In the genomic region with DNA sequence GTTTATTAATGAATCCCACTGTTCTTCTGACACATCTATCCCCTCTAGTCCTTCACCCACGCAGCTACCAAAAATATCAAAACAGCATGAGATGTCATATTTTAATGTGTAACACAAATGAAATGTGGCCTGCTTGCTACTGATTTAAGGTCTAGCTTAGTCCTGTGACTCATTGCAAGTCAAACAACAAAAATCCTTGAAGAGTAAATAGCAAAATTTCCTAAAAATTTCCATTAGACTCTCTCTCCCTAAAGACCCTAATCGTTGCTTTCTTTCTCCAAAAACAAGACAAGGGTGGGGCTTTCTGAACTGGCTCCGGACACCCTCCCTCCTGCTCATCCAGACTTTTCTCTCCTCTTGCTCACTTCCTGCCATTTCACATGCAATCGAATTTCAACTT, we compare ENCODE assay signal across 1 cellular context.
TF ChIP-seq lines count a peak whose summit lies in the region.

No MANE protein-coding gene starts in this region.

TF ChIP-seq in SK-N-SH treated with all-trans-retinoic acid at 6 μM for 48 hours, 23 proteins besides CTCF, POLR2A, EP300 and RAD21 (continued from another document):
- TF ChIP-seq, protein P1, sequence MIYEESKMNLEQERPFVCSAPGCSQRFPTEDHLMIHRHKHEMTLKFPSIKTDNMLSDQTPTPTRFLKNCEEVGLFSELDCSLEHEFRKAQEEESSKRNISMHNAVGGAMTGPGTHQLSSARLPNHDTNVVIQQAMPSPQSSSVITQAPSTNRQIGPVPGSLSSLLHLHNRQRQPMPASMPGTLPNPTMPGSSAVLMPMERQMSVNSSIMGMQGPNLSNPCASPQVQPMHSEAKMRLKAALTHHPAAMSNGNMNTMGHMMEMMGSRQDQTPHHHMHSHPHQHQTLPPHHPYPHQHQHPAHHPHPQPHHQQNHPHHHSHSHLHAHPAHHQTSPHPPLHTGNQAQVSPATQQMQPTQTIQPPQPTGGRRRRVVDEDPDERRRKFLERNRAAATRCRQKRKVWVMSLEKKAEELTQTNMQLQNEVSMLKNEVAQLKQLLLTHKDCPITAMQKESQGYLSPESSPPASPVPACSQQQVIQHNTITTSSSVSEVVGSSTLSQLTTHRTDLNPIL (CRISPR knock-in tag; IDR thresholded peaks at IDR 0.05; ENCODE audit: low read depth), result no peak
- TF ChIP-seq, protein P2, sequence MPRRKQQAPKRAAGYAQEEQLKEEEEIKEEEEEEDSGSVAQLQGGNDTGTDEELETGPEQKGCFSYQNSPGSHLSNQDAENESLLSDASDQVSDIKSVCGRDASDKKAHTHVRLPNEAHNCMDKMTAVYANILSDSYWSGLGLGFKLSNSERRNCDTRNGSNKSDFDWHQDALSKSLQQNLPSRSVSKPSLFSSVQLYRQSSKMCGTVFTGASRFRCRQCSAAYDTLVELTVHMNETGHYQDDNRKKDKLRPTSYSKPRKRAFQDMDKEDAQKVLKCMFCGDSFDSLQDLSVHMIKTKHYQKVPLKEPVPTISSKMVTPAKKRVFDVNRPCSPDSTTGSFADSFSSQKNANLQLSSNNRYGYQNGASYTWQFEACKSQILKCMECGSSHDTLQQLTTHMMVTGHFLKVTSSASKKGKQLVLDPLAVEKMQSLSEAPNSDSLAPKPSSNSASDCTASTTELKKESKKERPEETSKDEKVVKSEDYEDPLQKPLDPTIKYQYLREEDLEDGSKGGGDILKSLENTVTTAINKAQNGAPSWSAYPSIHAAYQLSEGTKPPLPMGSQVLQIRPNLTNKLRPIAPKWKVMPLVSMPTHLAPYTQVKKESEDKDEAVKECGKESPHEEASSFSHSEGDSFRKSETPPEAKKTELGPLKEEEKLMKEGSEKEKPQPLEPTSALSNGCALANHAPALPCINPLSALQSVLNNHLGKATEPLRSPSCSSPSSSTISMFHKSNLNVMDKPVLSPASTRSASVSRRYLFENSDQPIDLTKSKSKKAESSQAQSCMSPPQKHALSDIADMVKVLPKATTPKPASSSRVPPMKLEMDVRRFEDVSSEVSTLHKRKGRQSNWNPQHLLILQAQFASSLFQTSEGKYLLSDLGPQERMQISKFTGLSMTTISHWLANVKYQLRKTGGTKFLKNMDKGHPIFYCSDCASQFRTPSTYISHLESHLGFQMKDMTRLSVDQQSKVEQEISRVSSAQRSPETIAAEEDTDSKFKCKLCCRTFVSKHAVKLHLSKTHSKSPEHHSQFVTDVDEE (CRISPR knock-in tag; IDR thresholded peaks at IDR 0.05), result no peak
- TF ChIP-seq GLIS3 (CRISPR knock-in tag; IDR thresholded peaks at IDR 0.05), result no peak
- TF ChIP-seq TOX (CRISPR knock-in tag; IDR thresholded peaks at IDR 0.05; ENCODE audit: borderline replicate concordance), result no peak
- no peak for TF ChIP-seq PPARA (CRISPR knock-in tag; IDR thresholded peaks at IDR 0.05; ENCODE audit: borderline replicate concordance)
- no peak for TF ChIP-seq ZFP30 (CRISPR knock-in tag; IDR thresholded peaks at IDR 0.05)
- no peak for TF ChIP-seq ZFP3 (CRISPR knock-in tag; IDR thresholded peaks at IDR 0.05)
- no peak for TF ChIP-seq BACH2 (CRISPR knock-in tag; IDR thresholded peaks at IDR 0.05; ENCODE audit: borderline replicate concordance)
- no peak for TF ChIP-seq CSDC2 (CRISPR knock-in tag; IDR thresholded peaks at IDR 0.05)
- no peak for TF ChIP-seq TCF4 (CRISPR knock-in tag; IDR thresholded peaks at IDR 0.05; ENCODE audit: borderline replicate concordance)
- TF ChIP-seq ZC3H10 (CRISPR knock-in tag; IDR thresholded peaks at IDR 0.05), result no peak
